ENCODE assay signal across 21 cellular contexts in genomic region chr10:33666686-33667480, GRCh38.
A peak's percentile ranks its signal among the peaks of the same experiment; 100 is the strongest.
DNase-seq lines count a peak whose midpoint lies in the region; ATAC-seq, FAIRE-seq and TF ChIP-seq lines count a peak whose summit lies in the region.
"Had no signal": no experiment of that assay in that cellular context is flagged by ENCODE, and none has a peak within 500 bp of the region (broad histone marks: within the 10 kb centered on the region; RNA-seq: fewer than 3 reads in every experiment).

No MANE protein-coding gene starts in this region.

- POLR2A ChIA-PET in PC-3 (lab: Charles Lee; ENCODE audit: unreplicated experiment): no interaction called here
- POLR2A ChIA-PET in HepG2 (lab: Yijun Ruan, JAX): no interaction called here

- H3K79me2 ChIP-seq in PC-3 (ENCODE audit: low read length) (no peaks in the 10 kb centered on the region), HepG2 (ENCODE audit: insufficient read depth, low read length) (no peaks in the 10 kb centered on the region)

- H3K9me2 ChIP-seq in PC-3 (replicated peaks; ENCODE audit: low read length): 0 out of 2 replicates have a peak, but pooled peaks cover 4% of the 10 kb centered on the region

- CTCF ChIA-PET in PC-3 (lab: Charles Lee) (interaction anchor here (0.6 kb wide), 1 partner anchor 107 kb away, joined by 3 read pairs; no protein-coding TSS in a partner anchor), HepG2 (lab: Yijun Ruan, JAX; ENCODE audit: low intra/inter-chr PET ratio, low total read pairs) (no interaction called here)

- intact Hi-C loops in CD14-positive monocyte (cut with micrococcal nuclease) (no loop called here), PC-3 (cut with micrococcal nuclease) (no loop called here), HepG2 (cut with micrococcal nuclease; ENCODE audit: unreplicated experiment) (no loop called here), adrenal gland (cut with DNase I) (no loop called here)
- intact Hi-C loops in dendritic cell treated with granulocyte-macrophage colony-stimulating factor and Interleukin-4, amounts not matched to agents 40 ng/mL and 50 ng/mL, for 4 days (cut with micrococcal nuclease): loop anchor here (5.0 kb wide), 1 partner anchor 45 kb away; no protein-coding TSS in a partner anchor

- 52% methylated on average over 5 of the region's 5 CpGs for WGBS in HepG2 (ENCODE audit: low lambda C conversion rate)
- WGBS in adrenal gland, 4 donors: 84 to 93% (median 87%) methylated on average over 5 of the region's 5 CpGs

- H3K4me1 ChIP-seq in PC-3 (ENCODE audit: insufficient read depth, low read length) (peaks cover 2% of the 10 kb centered on the region; the same call in 1 of the 2 replicates), HepG2 (ENCODE audit: insufficient read depth, low read length) (peaks cover 7% of the 10 kb centered on the region), adrenal gland (replicated peaks in 1 of 2) (no peaks in the 10 kb centered on the region)

- H3K36me3 ChIP-seq in PC-3 (ENCODE audit: low read depth, low read length) (no peaks in the 10 kb centered on the region), HepG2 (replicated peaks in 1 of 2; ENCODE audit: control insufficient read depth in 1 of 2, insufficient read depth in 2 of 2, low read length in 2 of 2) (no peaks in the 10 kb centered on the region), adrenal gland (replicated peaks in 1 of 2) (no peaks in the 10 kb centered on the region)
- H3K36me3 ChIP-seq: lower lobe of right lung, ovary, right lobe of liver, thoracic aorta had no signal

- peak overlapping the region in 1 of 2 donors; percentile 12 for H3K4me3 Mint-ChIP-seq in CD14-positive monocyte
- no peak overlapping the region for H3K4me3 Mint-ChIP-seq in dendritic cell treated with granulocyte-macrophage colony-stimulating factor and Interleukin-4, amounts not matched to agents 40 ng/mL and 50 ng/mL, for 4 days
- H3K4me3 Mint-ChIP-seq: CD8-positive, alpha-beta T cell; immature natural killer cell had no signal

- peaks cover 10% of the 10 kb centered on the region for H3K9me3 ChIP-seq in PC-3 (ENCODE audit: low read length)
- peaks cover 19% of the 10 kb centered on the region for H3K9me3 ChIP-seq in HepG2 (ENCODE audit: low read length)
- no peaks in the 10 kb centered on the region for H3K9me3 ChIP-seq in adrenal gland (replicated peaks in 1 of 3)
- H3K9me3 ChIP-seq: ovary, right lobe of liver, thoracic aorta had no signal

- H3K27ac Mint-ChIP-seq in CD14-positive monocyte: peak overlapping the region in 6 of 7 donors; percentile 7 to 76 (median 50)
- peak overlapping the region; percentile 75 for H3K27ac Mint-ChIP-seq in dendritic cell treated with granulocyte-macrophage colony-stimulating factor and Interleukin-4, amounts not matched to agents 40 ng/mL and 50 ng/mL, for 4 days
- H3K27ac Mint-ChIP-seq: CD8-positive, alpha-beta T cell; immature natural killer cell had no signal

- BruUV-seq in PC-3 (replicated peaks; lab: Mats Ljungman, UMichigan): no TSS peak
- no TSS peak for BruUV-seq in HepG2 (replicated peaks; lab: Mats Ljungman, UMichigan)

- no peak overlapping the region for H3K27ac ChIP-seq in PC-3 (ENCODE audit: low read length)
- no peak overlapping the region for H3K27ac ChIP-seq in HepG2 (ENCODE audit: extremely low read length, insufficient read depth, low read length)
- no peak overlapping the region for H3K27ac ChIP-seq in adrenal gland
- H3K27ac ChIP-seq: lower lobe of right lung, ovary, right lobe of liver, RWPE1, thoracic aorta had no signal

- in situ Hi-C loops in HepG2 (cut with HindIII; ENCODE audit: extremely low pct_ligation_motif_present, low pct_unique_long_range_greater_than_20kb): no loop called here

- no peak for FAIRE-seq in HepG2 (lab: Jason Lieb, UNC)
- FAIRE-seq: HTR-8/SVneo had no signal

- peaks cover 7 to 11% of the 10 kb centered on the region in 2 donors for H3K36me3 Mint-ChIP-seq in CD14-positive monocyte
- H3K36me3 Mint-ChIP-seq in dendritic cell treated with granulocyte-macrophage colony-stimulating factor and Interleukin-4, amounts not matched to agents 40 ng/mL and 50 ng/mL, for 4 days (ENCODE audit: low read depth): peaks cover 10% of the 10 kb centered on the region
- H3K36me3 Mint-ChIP-seq: CD8-positive, alpha-beta T cell had no signal

- TF ChIP-seq CTCF in CD14-positive monocyte (IDR thresholded peaks at IDR 0.05): no peak
- TF ChIP-seq CTCF in PC-3 (conservative IDR thresholded peaks at IDR 0.05; ENCODE audit: low read depth, low read length): no peak
- TF ChIP-seq CTCF in HepG2 (CRISPR knock-in tag; IDR thresholded peaks at IDR 0.05): no peak
- no peak for TF ChIP-seq CTCF in adrenal gland (IDR thresholded peaks at IDR 0.05)

- H3K4me2 ChIP-seq in PC-3 (ENCODE audit: low read length) (no peak overlapping the region), HepG2 (ENCODE audit: low read depth, low read length) (no peak overlapping the region)

- H3K9ac ChIP-seq in PC-3 (ENCODE audit: low read length): no peak overlapping the region
- no peak overlapping the region for H3K9ac ChIP-seq in HepG2 (ENCODE audit: insufficient read depth, low read depth, low read length)

- H3K27me3 Mint-ChIP-seq in CD14-positive monocyte (ENCODE audit: low read depth in 3 of 3): peaks cover 0 to 3% (median 1%) of the 10 kb centered on the region in 3 donors
- no peaks in the 10 kb centered on the region for H3K27me3 Mint-ChIP-seq in dendritic cell treated with granulocyte-macrophage colony-stimulating factor and Interleukin-4, amounts not matched to agents 40 ng/mL and 50 ng/mL, for 4 days

- H2AFZ ChIP-seq in PC-3 (ENCODE audit: low read length): 0 out of 2 replicates have a peak overlapping the region, but pooled peaks have one; percentile 2
- H2AFZ ChIP-seq in HepG2 (ENCODE audit: low read length): no peak overlapping the region

- no peaks in the 10 kb centered on the region for H3F3A ChIP-seq in PC-3 (ENCODE audit: low read length, unreplicated experiment)

- ATAC-seq in PC-3 (no peak), HepG2 (no peak), GM18873 (IDR thresholded peaks at IDR 0.05; ENCODE audit: low FRiP score, unreplicated experiment) (no peak)
- ATAC-seq: CD8-positive, alpha-beta T cell; lower lobe of right lung had no signal

- DNase-seq in CD14-positive monocyte (ENCODE audit: low spot score): no peak
- DNase-seq in M059J (ENCODE audit: low read depth): peak; percentile 62
- DNase-seq in PC-3: no peak
- DNase-seq in effector CD8-positive, alpha-beta T cell (lab: John Stamatoyannopoulos, UW): no peak
- DNase-seq in HepG2 (ENCODE audit: low spot score): no peak
- DNase-seq in adrenal gland: no peak
- DNase-seq: activated naive CD4-positive, alpha-beta T cell; anterior cingulate cortex; CD8-positive, alpha-beta T cell; cerebellar nuclear complex; GOT3; immature natural killer cell; lower lobe of right lung; NCI-H345; ovary; right lobe of liver had no signal

- H3K27me3 ChIP-seq in PC-3 (ENCODE audit: low read length) (no peaks in the 10 kb centered on the region), HepG2 (ENCODE audit: control insufficient read depth in 1 of 2, insufficient read depth in 2 of 2, low read length in 2 of 2) (no peaks in the 10 kb centered on the region; a peak in 1 of 5 replicates), adrenal gland (no peaks in the 10 kb centered on the region)
- H3K27me3 ChIP-seq: ovary, right lobe of liver had no signal

- TF ChIP-seq EP300 in HepG2 (IDR thresholded peaks at IDR 0.05; ENCODE audit: low read depth in 2 of 2, low read length in 2 of 2) (no peak), HepG2 (CRISPR knock-in tag; IDR thresholded peaks at IDR 0.05; ENCODE audit: borderline replicate concordance) (no peak)

- TF ChIP-seq POLR2A in HepG2 (IDR thresholded peaks at IDR 0.05; ENCODE audit: insufficient read depth in 1 of 2, low read depth in 2 of 2, low read length in 2 of 2) (no peak), adrenal gland (IDR thresholded peaks at IDR 0.05) (no peak)

- H3K4me1 Mint-ChIP-seq in CD14-positive monocyte: peaks cover 40% of the 10 kb centered on the region
- peaks cover 42% of the 10 kb centered on the region for H3K4me1 Mint-ChIP-seq in dendritic cell treated with granulocyte-macrophage colony-stimulating factor and Interleukin-4, amounts not matched to agents 40 ng/mL and 50 ng/mL, for 4 days (ENCODE audit: low read depth)

- H4K20me1 ChIP-seq in PC-3 (ENCODE audit: low read length) (no peaks in the 10 kb centered on the region), HepG2 (ENCODE audit: insufficient read depth, low read length) (no peaks in the 10 kb centered on the region)

- H3K4me3 ChIP-seq in PC-3 (ENCODE audit: low read length): no peak overlapping the region
- H3K4me3 ChIP-seq in HepG2 (replicated peaks in 1 of 3; ENCODE audit: insufficient read depth in 1 of 3, low read depth in 2 of 3, low read length in 3 of 3): no peak overlapping the region
- no peak overlapping the region for H3K4me3 ChIP-seq in adrenal gland
- H3K4me3 ChIP-seq: lower lobe of right lung, ovary, right lobe of liver, thoracic aorta had no signal

- H3K9me3 Mint-ChIP-seq in CD14-positive monocyte: peaks cover 4 to 20% (median 13%) of the 10 kb centered on the region in 7 donors
- H3K9me3 Mint-ChIP-seq in dendritic cell treated with granulocyte-macrophage colony-stimulating factor and Interleukin-4, amounts not matched to agents 40 ng/mL and 50 ng/mL, for 4 days: peaks cover 9% of the 10 kb centered on the region
- H3K9me3 Mint-ChIP-seq: CD8-positive, alpha-beta T cell had no signal

- no peak for TF ChIP-seq RAD21 in HepG2 (CRISPR knock-in tag; IDR thresholded peaks at IDR 0.05)

TF ChIP-seq in HepG2, 621 proteins besides CTCF, POLR2A, EP300 and RAD21 (continues in another document):
- TF ChIP-seq, protein P1, sequence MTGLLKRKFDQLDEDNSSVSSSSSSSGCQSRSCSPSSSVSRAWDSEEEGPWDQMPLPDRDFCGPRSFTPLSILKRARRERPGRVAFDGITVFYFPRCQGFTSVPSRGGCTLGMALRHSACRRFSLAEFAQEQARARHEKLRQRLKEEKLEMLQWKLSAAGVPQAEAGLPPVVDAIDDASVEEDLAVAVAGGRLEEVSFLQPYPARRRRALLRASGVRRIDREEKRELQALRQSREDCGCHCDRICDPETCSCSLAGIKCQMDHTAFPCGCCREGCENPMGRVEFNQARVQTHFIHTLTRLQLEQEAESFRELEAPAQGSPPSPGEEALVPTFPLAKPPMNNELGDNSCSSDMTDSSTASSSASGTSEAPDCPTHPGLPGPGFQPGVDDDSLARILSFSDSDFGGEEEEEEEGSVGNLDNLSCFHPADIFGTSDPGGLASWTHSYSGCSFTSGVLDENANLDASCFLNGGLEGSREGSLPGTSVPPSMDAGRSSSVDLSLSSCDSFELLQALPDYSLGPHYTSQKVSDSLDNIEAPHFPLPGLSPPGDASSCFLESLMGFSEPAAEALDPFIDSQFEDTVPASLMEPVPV (CRISPR knock-in tag; IDR thresholded peaks at IDR 0.05): no peak
- TF ChIP-seq, protein P2, sequence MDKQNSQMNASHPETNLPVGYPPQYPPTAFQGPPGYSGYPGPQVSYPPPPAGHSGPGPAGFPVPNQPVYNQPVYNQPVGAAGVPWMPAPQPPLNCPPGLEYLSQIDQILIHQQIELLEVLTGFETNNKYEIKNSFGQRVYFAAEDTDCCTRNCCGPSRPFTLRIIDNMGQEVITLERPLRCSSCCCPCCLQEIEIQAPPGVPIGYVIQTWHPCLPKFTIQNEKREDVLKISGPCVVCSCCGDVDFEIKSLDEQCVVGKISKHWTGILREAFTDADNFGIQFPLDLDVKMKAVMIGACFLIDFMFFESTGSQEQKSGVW (CRISPR knock-in tag; IDR thresholded peaks at IDR 0.05; ENCODE audit: borderline replicate concordance): no peak
- no peak for TF ChIP-seq SNAI1 (CRISPR knock-in tag; IDR thresholded peaks at IDR 0.05; ENCODE audit: borderline replicate concordance)
